In the genomic region with DNA sequence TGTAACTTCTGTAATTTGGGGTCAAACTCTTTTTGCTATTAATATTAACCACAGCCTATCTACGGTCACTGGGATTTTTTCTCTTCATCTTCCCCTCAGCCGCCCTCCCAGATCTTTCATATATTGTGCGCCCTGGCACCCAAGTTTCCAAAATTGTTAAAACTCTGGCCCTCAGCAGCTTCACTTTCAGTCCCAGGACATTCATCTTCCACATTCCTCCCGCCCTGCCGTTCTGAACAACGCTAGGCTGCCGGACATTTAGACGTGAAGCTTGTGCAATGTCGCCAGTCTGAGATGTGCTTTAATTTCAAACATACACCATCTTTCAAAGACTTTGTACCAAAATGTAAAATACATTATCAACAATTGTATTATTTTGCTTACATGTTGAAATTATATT, we compare ENCODE assay signal across 16 cellular contexts. TPM values are rescaled to one million over a fixed set of nuclear protein-coding genes. Genes with fewer than 3 reads are reported as not detected.
DNase-seq lines count a peak whose midpoint lies in the region; ATAC-seq and TF ChIP-seq lines count a peak whose summit lies in the region.
"Had no signal": no experiment of that assay in that cellular context is flagged by ENCODE, and none has a peak within 500 bp of the region (broad histone marks: within the 10 kb centered on the region; RNA-seq: fewer than 3 reads in every experiment).

No MANE protein-coding gene starts in this region.

- intact Hi-C loops in activated CD4-positive, alpha-beta T cell treated with anti-CD3 and anti-CD28 coated beads, Interleukin-2, amount 10 ng/mL, durations not matched to agents 24 days and 14 days (cut with micrococcal nuclease): no loop called here

- H3K4me1 ChIP-seq in Karpas-422 (ENCODE audit: low read length): peaks cover 34% of the 10 kb centered on the region
- H3K4me1 ChIP-seq: ascending aorta had no signal

- no peak overlapping the region for H3K4me3 ChIP-seq in Karpas-422 (ENCODE audit: low read length)
- H3K4me3 ChIP-seq: SJCRH30 had no signal

- ATAC-seq in central memory CD8-positive, alpha-beta T cell (replicated peaks; ENCODE audit: extremely low read depth, poor library complexity, severe bottlenecking): no peak
- ATAC-seq in GM19351 (IDR thresholded peaks at IDR 0.05; ENCODE audit: unreplicated experiment): no peak

- peaks cover 24% of the 10 kb centered on the region for H3K36me3 ChIP-seq in Karpas-422 (ENCODE audit: insufficient read depth, low read length)
- H3K36me3 ChIP-seq: ascending aorta, thoracic aorta had no signal

- H3K9me2 ChIP-seq in Karpas-422 (replicated peaks; ENCODE audit: insufficient read depth, low read length): no peaks in the 10 kb centered on the region

- peaks cover 10% of the 10 kb centered on the region for H3K9me3 Mint-ChIP-seq in activated CD4-positive, alpha-beta T cell treated with anti-CD3 and anti-CD28 coated beads, Interleukin-2, amount 10 ng/mL, durations not matched to agents 24 days and 14 days
- H3K9me3 Mint-ChIP-seq in central memory CD8-positive, alpha-beta T cell: no peaks in the 10 kb centered on the region
- no peaks in the 10 kb centered on the region for H3K9me3 Mint-ChIP-seq in neural crest cell

- peak overlapping the region; percentile 96 for H3K4me2 ChIP-seq in Karpas-422 (ENCODE audit: low read depth, low read length, poor library complexity, severe bottlenecking)

- H3K79me2 ChIP-seq in Karpas-422 (ENCODE audit: low read length): peaks cover 12% of the 10 kb centered on the region

- H3K27me3 Mint-ChIP-seq in activated CD4-positive, alpha-beta T cell treated with anti-CD3 and anti-CD28 coated beads, Interleukin-2, amount 10 ng/mL, durations not matched to agents 24 days and 14 days: no peaks in the 10 kb centered on the region
- H3K27me3 Mint-ChIP-seq in central memory CD8-positive, alpha-beta T cell: no peaks in the 10 kb centered on the region
- no peaks in the 10 kb centered on the region for H3K27me3 Mint-ChIP-seq in neural crest cell (ENCODE audit: low read depth)

- H2AFZ ChIP-seq in Karpas-422 (ENCODE audit: low read length): no peak overlapping the region

- H3K9me3 ChIP-seq in Karpas-422 (ENCODE audit: low read length): peaks cover 9% of the 10 kb centered on the region
- H3K9me3 ChIP-seq: ascending aorta, thoracic aorta had no signal

- H4K20me1 ChIP-seq in Karpas-422 (ENCODE audit: insufficient read depth, low read depth, low read length): no peaks in the 10 kb centered on the region

- H3K4me3 Mint-ChIP-seq in activated CD4-positive, alpha-beta T cell treated with anti-CD3 and anti-CD28 coated beads, Interleukin-2, amount 10 ng/mL, durations not matched to agents 24 days and 14 days: peak overlapping the region; percentile 98
- H3K4me3 Mint-ChIP-seq in central memory CD8-positive, alpha-beta T cell: peak overlapping the region; percentile 90
- H3K4me3 Mint-ChIP-seq in neural crest cell: peak overlapping the region; percentile 97

- peak overlapping the region; percentile 99; the same call in 1 of the 2 replicates for H3K9ac ChIP-seq in Karpas-422 (ENCODE audit: low read length)
- H3K9ac ChIP-seq: KMS-11 had no signal

- DNase-seq in activated CD4-positive, alpha-beta T cell treated with anti-CD3 and anti-CD28 coated beads, Interleukin-2, amount 10 ng/mL, durations not matched to agents 24 days and 14 days: no peak
- DNase-seq in activated CD4-positive, alpha-beta T cell treated with anti-CD3 and anti-CD28 coated beads for 48 hours: no peak
- no peak for DNase-seq in Karpas-422
- DNase-seq in central memory CD8-positive, alpha-beta T cell (ENCODE audit: low spot score in 2 of 2): no peak
- no peak for DNase-seq in neural crest cell (ENCODE audit: low read depth, low spot score)
- DNase-seq in NCI-H1105 (lab: John Stamatoyannopoulos, UW): no peak
- DNase-seq in HPDE6-E6E7 (ENCODE audit: extremely low spot score): no peak
- DNase-seq: COR-L47, hypothalamus, NCI-H1436, NCI-H345, SJCRH30 had no signal

- TF ChIP-seq CTCF in neural crest cell (conservative IDR thresholded peaks at IDR 0.05): no peak

- H3K4me1 Mint-ChIP-seq in activated CD4-positive, alpha-beta T cell treated with anti-CD3 and anti-CD28 coated beads, Interleukin-2, amount 10 ng/mL, durations not matched to agents 24 days and 14 days: peaks cover 30% of the 10 kb centered on the region
- H3K4me1 Mint-ChIP-seq in central memory CD8-positive, alpha-beta T cell: peaks cover 49% of the 10 kb centered on the region
- H3K4me1 Mint-ChIP-seq in neural crest cell: peaks cover 66% of the 10 kb centered on the region

- H3K36me3 Mint-ChIP-seq in activated CD4-positive, alpha-beta T cell treated with anti-CD3 and anti-CD28 coated beads, Interleukin-2, amount 10 ng/mL, durations not matched to agents 24 days and 14 days (ENCODE audit: low read depth): peaks cover 15% of the 10 kb centered on the region
- H3K36me3 Mint-ChIP-seq in central memory CD8-positive, alpha-beta T cell (ENCODE audit: insufficient read depth): peaks cover 32% of the 10 kb centered on the region
- H3K36me3 Mint-ChIP-seq in neural crest cell (ENCODE audit: low read depth): peaks cover 25% of the 10 kb centered on the region

- peak overlapping the region; percentile 66 for H3K27ac Mint-ChIP-seq in activated CD4-positive, alpha-beta T cell treated with anti-CD3 and anti-CD28 coated beads, Interleukin-2, amount 10 ng/mL, durations not matched to agents 24 days and 14 days
- no peak overlapping the region for H3K27ac Mint-ChIP-seq in central memory CD8-positive, alpha-beta T cell (ENCODE audit: low read depth)
- peak overlapping the region; percentile 55 for H3K27ac Mint-ChIP-seq in neural crest cell (ENCODE audit: unreplicated experiment)

- no peaks in the 10 kb centered on the region for H3K27me3 ChIP-seq in Karpas-422 (ENCODE audit: low read length)
- H3K27me3 ChIP-seq: ascending aorta, SJCRH30 had no signal

- peak overlapping the region; percentile 98 for H3K27ac ChIP-seq in Karpas-422 (ENCODE audit: low read length)
- H3K27ac ChIP-seq: ascending aorta, SJCRH30, thoracic aorta had no signal

RNA-seq across cellular contexts. Expression of gene TMEM18, which starts 1.8 kb away (rescaled TPM):
- 21.5 and 25.1 TPM in 2 replicates for total RNA-seq in activated CD4-positive, alpha-beta T cell treated with anti-CD3 and anti-CD28 coated beads, Interleukin-2, amount 10 ng/mL, durations not matched to agents 24 days and 14 days
- 46.1 and 48.6 TPM in 2 replicates for total RNA-seq in Karpas-422 (2014; rRNA removed; shearing (Covaris generic); ENCODE audit: low replicate concordance)
- total RNA-seq in neural crest cell: 27.7 and 28.2 TPM in 2 replicates
